In genomic region chr17:79549111-79549915, GRCh38 we compare ENCODE assay signal across 16 cellular contexts.
DNase-seq lines count a peak whose midpoint lies in the region; ATAC-seq and TF ChIP-seq lines count a peak whose summit lies in the region.
"Had no signal": no experiment of that assay in that cellular context is flagged by ENCODE, and none has a peak within 500 bp of the region (broad histone marks: within the 10 kb centered on the region; RNA-seq: fewer than 3 reads in every experiment).

No MANE protein-coding gene starts in this region.

- H3K27ac ChIP-seq in GM23338 (ENCODE audit: low read depth) (no peak overlapping the region), endodermal cell (ENCODE audit: low read depth, low read length) (peak overlapping the region; percentile 81), sigmoid colon (no peak overlapping the region), right cardiac atrium (ENCODE audit: low read length) (no peak overlapping the region)
- H3K27ac ChIP-seq: psoas muscle, SK-N-MC, suprapubic skin had no signal

- H4K20me1 ChIP-seq in GM23338 (replicated peaks; ENCODE audit: insufficient read depth), result no peaks in the 10 kb centered on the region

- H3K4me3 Mint-ChIP-seq in GM23338, result no peak overlapping the region
- H3K4me3 Mint-ChIP-seq in endodermal cell, result no peak overlapping the region
- H3K4me3 Mint-ChIP-seq: activated CD8-positive, alpha-beta memory T cell treated with anti-CD3 and anti-CD28 coated beads, Interleukin-2, amount 10 ng/mL, durations not matched to agents 7 days and 5 days; activated naive CD8-positive, alpha-beta T cell treated with anti-CD3 and anti-CD28 coated beads, Interleukin-2, amount 10 ng/mL, durations not matched to agents 7 days and 5 days; naive thymus-derived CD8-positive, alpha-beta T cell had no signal

- no peak overlapping the region for H3K9ac ChIP-seq in endodermal cell (ENCODE audit: extremely low read depth, low read length, poor library complexity, severe bottlenecking)

- H3K79me2 ChIP-seq in GM23338 (replicated peaks; ENCODE audit: insufficient read depth), result no peaks in the 10 kb centered on the region

- peaks cover 12% of the 10 kb centered on the region for H3K4me1 Mint-ChIP-seq in GM23338
- peaks cover 9% of the 10 kb centered on the region for H3K4me1 Mint-ChIP-seq in endodermal cell
- H3K4me1 Mint-ChIP-seq: activated CD8-positive, alpha-beta memory T cell treated with anti-CD3 and anti-CD28 coated beads, Interleukin-2, amount 10 ng/mL, durations not matched to agents 7 days and 5 days; activated naive CD8-positive, alpha-beta T cell treated with anti-CD3 and anti-CD28 coated beads, Interleukin-2, amount 10 ng/mL, durations not matched to agents 7 days and 5 days; naive thymus-derived CD8-positive, alpha-beta T cell had no signal

- H3K4me2 ChIP-seq in GM23338, result no peak overlapping the region

- H3K36me3 ChIP-seq in GM23338 (ENCODE audit: insufficient read depth) (no peaks in the 10 kb centered on the region), endodermal cell (ENCODE audit: control insufficient read depth, insufficient read depth, low read length) (no peaks in the 10 kb centered on the region), sigmoid colon (peaks cover 0 to 7% (median 0%) of the 10 kb centered on the region in 4 donors)
- H3K36me3 ChIP-seq: suprapubic skin had no signal

- H3K27me3 Mint-ChIP-seq in GM23338 (ENCODE audit: insufficient read depth, low read depth, poor library complexity), result peaks cover 7% of the 10 kb centered on the region
- H3K27me3 Mint-ChIP-seq in endodermal cell (ENCODE audit: insufficient read depth), result no peaks in the 10 kb centered on the region
- H3K27me3 Mint-ChIP-seq: activated CD8-positive, alpha-beta memory T cell treated with anti-CD3 and anti-CD28 coated beads, Interleukin-2, amount 10 ng/mL, durations not matched to agents 7 days and 5 days had no signal

- no peaks in the 10 kb centered on the region for H3K9me3 ChIP-seq in endodermal cell (ENCODE audit: control insufficient read depth, low read length)
- peaks cover 0 to 4% (median 3%) of the 10 kb centered on the region in 4 donors for H3K9me3 ChIP-seq in sigmoid colon
- no peaks in the 10 kb centered on the region for H3K9me3 ChIP-seq in right cardiac atrium (ENCODE audit: control insufficient read depth, low read length)
- H3K9me3 ChIP-seq: suprapubic skin had no signal

- no peak for TF ChIP-seq POLR2A in sigmoid colon (IDR thresholded peaks at IDR 0.05)

- no peak for TF ChIP-seq EP300 in sigmoid colon (IDR thresholded peaks at IDR 0.05)

- intact Hi-C loops in sigmoid colon (cut with DNase I), result no loop called here
- intact Hi-C loops in right cardiac atrium (cut with DNase I), result no loop called here

- 70 to 76% methylated on average over 7 to 10 of the region's 10 CpGs for WGBS in endodermal cell (ENCODE audit: insufficient coverage in 1 of 2, insufficient read length in 1 of 2), 2 experiments
- 58 to 63% methylated on average over 10 of the region's 10 CpGs for WGBS in sigmoid colon, 2 donors
- WGBS in right cardiac atrium, result 59% methylated on average over 10 of the region's 10 CpGs

- DNase-seq in GM23338 (ENCODE audit: low spot score), result peak; percentile 56
- peak; percentile 27 for DNase-seq in NCI-H2227 treated with DMSO at 0.1 percent for 48 hours (lab: John Stamatoyannopoulos, UW)
- peak; percentile 79 for DNase-seq in endodermal cell
- peak; percentile 39 for DNase-seq in sigmoid colon
- DNase-seq in DMS153 (lab: John Stamatoyannopoulos, UW), result no peak
- DNase-seq in H4 (ENCODE audit: low spot score), result no peak
- no peak for DNase-seq in right cardiac atrium
- DNase-seq: activated CD8-positive, alpha-beta memory T cell treated with anti-CD3 and anti-CD28 coated beads, Interleukin-2, amount 10 ng/mL, durations not matched to agents 7 days and 5 days; activated naive CD8-positive, alpha-beta T cell treated with anti-CD3 and anti-CD28 coated beads, Interleukin-2, amount 10 ng/mL, durations not matched to agents 7 days and 5 days; GOT3; mesendoderm had no signal

- H3K27ac Mint-ChIP-seq in GM23338 (no peak overlapping the region; the same call in 1 of the 2 replicates), endodermal cell (peak overlapping the region; percentile 57)
- H3K27ac Mint-ChIP-seq: activated CD8-positive, alpha-beta memory T cell treated with anti-CD3 and anti-CD28 coated beads, Interleukin-2, amount 10 ng/mL, durations not matched to agents 7 days and 5 days; activated naive CD8-positive, alpha-beta T cell treated with anti-CD3 and anti-CD28 coated beads, Interleukin-2, amount 10 ng/mL, durations not matched to agents 7 days and 5 days had no signal

- H2AFZ ChIP-seq in GM23338, result peak overlapping the region; percentile 66; the same call in 1 of the 2 replicates

- H3K9me2 ChIP-seq in GM23338 (ENCODE audit: insufficient read depth), result no peaks in the 10 kb centered on the region

- H3K4me1 ChIP-seq in GM23338 (ENCODE audit: insufficient read depth), result no peaks in the 10 kb centered on the region
- H3K4me1 ChIP-seq in endodermal cell (ENCODE audit: control insufficient read depth, insufficient read depth, low read length), result no peaks in the 10 kb centered on the region
- peaks cover 0 to 3% (median 2%) of the 10 kb centered on the region in 4 donors for H3K4me1 ChIP-seq in sigmoid colon
- no peaks in the 10 kb centered on the region for H3K4me1 ChIP-seq in right cardiac atrium (ENCODE audit: control insufficient read depth, insufficient read depth, low read length)
- H3K4me1 ChIP-seq: psoas muscle, suprapubic skin had no signal

- peaks cover 15% of the 10 kb centered on the region; the same call in 2 of the 3 replicates for H3K9me3 Mint-ChIP-seq in GM23338
- H3K9me3 Mint-ChIP-seq in endodermal cell, result peaks cover 5% of the 10 kb centered on the region
- H3K9me3 Mint-ChIP-seq: activated naive CD8-positive, alpha-beta T cell treated with anti-CD3 and anti-CD28 coated beads, Interleukin-2, amount 10 ng/mL, durations not matched to agents 7 days and 5 days had no signal

- ATAC-seq in GM23338 (peak; percentile 93), GM19395 (IDR thresholded peaks at IDR 0.05; ENCODE audit: unreplicated experiment) (no peak), right cardiac atrium (no peak)
- ATAC-seq: activated CD8-positive, alpha-beta memory T cell treated with anti-CD3 and anti-CD28 coated beads, Interleukin-2, amount 10 ng/mL, durations not matched to agents 7 days and 5 days; naive thymus-derived CD8-positive, alpha-beta T cell; psoas muscle had no signal

- no peaks in the 10 kb centered on the region for H3F3A ChIP-seq in GM23338 (replicated peaks; ENCODE audit: low read depth)

- H3K36me3 Mint-ChIP-seq in GM23338 (ENCODE audit: low read depth) (no peaks in the 10 kb centered on the region; the same call in 2 of the 3 replicates), endodermal cell (ENCODE audit: low read depth) (no peaks in the 10 kb centered on the region)
- H3K36me3 Mint-ChIP-seq: activated CD8-positive, alpha-beta memory T cell treated with anti-CD3 and anti-CD28 coated beads, Interleukin-2, amount 10 ng/mL, durations not matched to agents 7 days and 5 days; activated naive CD8-positive, alpha-beta T cell treated with anti-CD3 and anti-CD28 coated beads, Interleukin-2, amount 10 ng/mL, durations not matched to agents 7 days and 5 days; naive thymus-derived CD8-positive, alpha-beta T cell had no signal

- H3K27me3 ChIP-seq in GM23338 (ENCODE audit: insufficient read depth) (no peaks in the 10 kb centered on the region), endodermal cell (ENCODE audit: control insufficient read depth, insufficient read depth, low read length, poor library complexity, severe bottlenecking) (no peaks in the 10 kb centered on the region), sigmoid colon (no peaks in the 10 kb centered on the region), right cardiac atrium (ENCODE audit: control insufficient read depth, insufficient read depth) (no peaks in the 10 kb centered on the region)

- H3K4me3 ChIP-seq in GM23338 (no peak overlapping the region), endodermal cell (ENCODE audit: low read length) (no peak overlapping the region), sigmoid colon (no peak overlapping the region), right cardiac atrium (ENCODE audit: low read length) (no peak overlapping the region)
- H3K4me3 ChIP-seq: psoas muscle, SK-N-MC, suprapubic skin had no signal

- TF ChIP-seq CTCF in GM23338 (conservative IDR thresholded peaks at IDR 0.05; ENCODE audit: low read depth in 2 of 2) (no peak), endodermal cell (conservative IDR thresholded peaks at IDR 0.05) (no peak), sigmoid colon (IDR thresholded peaks at IDR 0.05) (no peak)

TF ChIP-seq in GM23338, 12 proteins besides CTCF, POLR2A, EP300 and RAD21 (continues in another document):
- TF ChIP-seq ZNF331 (CRISPR knock-in tag; IDR thresholded peaks at IDR 0.05; ENCODE audit: low read depth) (no peak), ETS1 (IDR thresholded peaks at IDR 0.05) (no peak), POLR2AphosphoS5 (IDR thresholded peaks at IDR 0.05; ENCODE audit: low read depth) (no peak), EZH2 (IDR thresholded peaks at IDR 0.05; ENCODE audit: low read depth, unreplicated experiment) (no peak), JUNB (IDR thresholded peaks at IDR 0.05; ENCODE audit: unreplicated experiment) (no peak)

Comparison
In these comparisons a context has a peak if more than half of its experiments do, and no peak if none do; other contexts are left out.
1. DNase-seq: peak in GM23338 (single experiment), NCI-H2227 treated with DMSO at 0.1 percent for 48 hours (single experiment), endodermal cell (single experiment) and sigmoid colon (single experiment); none in DMS153 (single experiment), H4 (single experiment) and right cardiac atrium (0 of 3).